In genomic region chr1:16218014-16218673, GRCh38 we compare ENCODE assay signal across 8 cellular contexts. TPM values are rescaled to one million over a fixed set of nuclear protein-coding genes. Genes with fewer than 3 reads are reported as not detected.
DNase-seq lines count a peak whose midpoint lies in the region; ATAC-seq and TF ChIP-seq lines count a peak whose summit lies in the region.

No MANE protein-coding gene starts in this region.

- no TSS peak for BruUV-seq in OCI-LY7 (replicated peaks; lab: Mats Ljungman, UMichigan)

- TF ChIP-seq CTCF in OCI-LY7 (conservative IDR thresholded peaks at IDR 0.05; ENCODE audit: low read length) (no peak), prostate gland (IDR thresholded peaks at IDR 0.05) (no peak)

- TF ChIP-seq POLR2A in prostate gland (IDR thresholded peaks at IDR 0.05), result no peak

- H4K20me1 ChIP-seq in OCI-LY7 (ENCODE audit: insufficient read depth, low read length), result no peaks in the 10 kb centered on the region

- H3K4me2 ChIP-seq in OCI-LY7 (ENCODE audit: low read length), result peak overlapping the region; percentile 80; the same call in 1 of the 2 replicates

- WGBS in right cardiac atrium, result 82% methylated on average over 12 of the region's 12 CpGs
- WGBS in prostate gland, result 76% methylated on average over 12 of the region's 12 CpGs

- H2AFZ ChIP-seq in OCI-LY7 (ENCODE audit: low read length), result 0 out of 2 replicates have a peak overlapping the region, but pooled peaks have one; percentile 13

- H3K4me3 ChIP-seq in OCI-LY7 (ENCODE audit: low read depth, low read length, poor library complexity, severe bottlenecking) (no peak overlapping the region), right cardiac atrium (ENCODE audit: low read length) (no peak overlapping the region), prostate gland (no peak overlapping the region)

- DNase-seq in COLO668 (lab: John Stamatoyannopoulos, UW; ENCODE audit: unreplicated experiment) (peak; percentile 73), OCI-LY7 (ENCODE audit: low spot score) (no peak), right cardiac atrium (peak in 2 of 3 donors; percentile 68 to 69), prostate gland (ENCODE audit: low spot score) (no peak), DMS79 (lab: John Stamatoyannopoulos, UW) (no peak), cerebellar cortex (ENCODE audit: low spot score) (no peak), HEK293T (ENCODE audit: extremely low spot score) (no peak)

- H3K36me3 ChIP-seq in OCI-LY7 (ENCODE audit: insufficient read depth, low read length) (no peaks in the 10 kb centered on the region), prostate gland (no peaks in the 10 kb centered on the region)

- peaks cover 16% of the 10 kb centered on the region for H3K4me1 ChIP-seq in OCI-LY7 (ENCODE audit: insufficient read depth, low read length, poor library complexity, severe bottlenecking)
- H3K4me1 ChIP-seq in right cardiac atrium (ENCODE audit: control insufficient read depth, insufficient read depth, low read length), result no peaks in the 10 kb centered on the region
- H3K4me1 ChIP-seq in prostate gland (replicated peaks), result no peaks in the 10 kb centered on the region

- H3K27ac ChIP-seq in OCI-LY7 (ENCODE audit: low read depth, low read length, poor library complexity, severe bottlenecking), result no peak overlapping the region
- H3K27ac ChIP-seq in right cardiac atrium (ENCODE audit: low read length), result no peak overlapping the region
- peak overlapping the region; percentile 35 to 36 for H3K27ac ChIP-seq in prostate gland

- ATAC-seq in right cardiac atrium (peak in 1 of 2 donors; percentile 1), GM18517 (IDR thresholded peaks at IDR 0.05; ENCODE audit: unreplicated experiment) (no peak)

- CTCF ChIA-PET in OCI-LY7 (lab: Charles Lee; ENCODE audit: unreplicated experiment) (interaction anchor here (0.6 to 1.1 kb wide), 2 partner anchors 119 to 139 kb away, joined by 3 read pairs; no protein-coding TSS in a partner anchor), HEK293T (lab: Yijun Ruan, JAX) (no interaction called here)

- intact Hi-C loops in OCI-LY7 (cut with micrococcal nuclease; ENCODE audit: unreplicated experiment), result no loop called here
- intact Hi-C loops in right cardiac atrium (cut with DNase I), result no loop called here
- intact Hi-C loops in prostate gland (cut with DNase I), result no loop called here

- H3K79me2 ChIP-seq in OCI-LY7 (ENCODE audit: insufficient read depth, low read depth, low read length), result no peaks in the 10 kb centered on the region

- H3K27me3 ChIP-seq in right cardiac atrium (ENCODE audit: control insufficient read depth, insufficient read depth) (no peaks in the 10 kb centered on the region), prostate gland (replicated peaks; ENCODE audit: insufficient read depth) (no peaks in the 10 kb centered on the region)

- H3K9me3 ChIP-seq in OCI-LY7 (ENCODE audit: low read length) (no peaks in the 10 kb centered on the region), right cardiac atrium (ENCODE audit: control insufficient read depth, low read length) (no peaks in the 10 kb centered on the region), prostate gland (no peaks in the 10 kb centered on the region)

- H3K9me2 ChIP-seq in OCI-LY7 (ENCODE audit: insufficient read depth, low read length), result no peaks in the 10 kb centered on the region

- POLR2A ChIA-PET in OCI-LY7 (lab: Charles Lee) (interaction anchor here (1.0 to 1.1 kb wide), 2 partner anchors 12 to 269 kb away, joined by 3 to 7 read pairs; no protein-coding TSS in a partner anchor), HEK293T (lab: Yijun Ruan, JAX) (interaction anchor here (0.9 to 1.1 kb wide), 2 partner anchors 12 to 20 kb away, joined by 3 to 7 read pairs; partner anchors contain the start of gene CPLANE2)

TF ChIP-seq in HEK293T, 16 proteins besides CTCF, POLR2A, EP300 and RAD21:
- TF ChIP-seq NFRKB (IDR thresholded peaks at IDR 0.05), result no peak
- TF ChIP-seq, protein P1, sequence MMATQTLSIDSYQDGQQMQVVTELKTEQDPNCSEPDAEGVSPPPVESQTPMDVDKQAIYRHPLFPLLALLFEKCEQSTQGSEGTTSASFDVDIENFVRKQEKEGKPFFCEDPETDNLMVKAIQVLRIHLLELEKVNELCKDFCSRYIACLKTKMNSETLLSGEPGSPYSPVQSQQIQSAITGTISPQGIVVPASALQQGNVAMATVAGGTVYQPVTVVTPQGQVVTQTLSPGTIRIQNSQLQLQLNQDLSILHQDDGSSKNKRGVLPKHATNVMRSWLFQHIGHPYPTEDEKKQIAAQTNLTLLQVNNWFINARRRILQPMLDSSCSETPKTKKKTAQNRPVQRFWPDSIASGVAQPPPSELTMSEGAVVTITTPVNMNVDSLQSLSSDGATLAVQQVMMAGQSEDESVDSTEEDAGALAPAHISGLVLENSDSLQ (IDR thresholded peaks at IDR 0.05), result no peak
- no peak for TF ChIP-seq ELF4 (IDR thresholded peaks at IDR 0.05)
- no peak for TF ChIP-seq SUZ12 (IDR thresholded peaks at IDR 0.05)
- no peak for TF ChIP-seq HDGF (IDR thresholded peaks at IDR 0.05; ENCODE audit: borderline replicate concordance)
- TF ChIP-seq FOXM1 (IDR thresholded peaks at IDR 0.05; ENCODE audit: borderline replicate concordance), result no peak
- TF ChIP-seq TARDBP (IDR thresholded peaks at IDR 0.05), result no peak
- TF ChIP-seq BHLHE40 (IDR thresholded peaks at IDR 0.05; ENCODE audit: borderline replicate concordance), result no peak
- TF ChIP-seq L3MBTL2 (conservative IDR thresholded peaks at IDR 0.05), result no peak
- no peak for TF ChIP-seq LEF1 (IDR thresholded peaks at IDR 0.05; ENCODE audit: borderline replicate concordance)
- no peak for TF ChIP-seq ARNT (IDR thresholded peaks at IDR 0.05)

RNA-seq across cellular contexts. Expression of gene ARHGEF19, which starts 5.7 kb away (rescaled TPM):
- total RNA-seq in OCI-LY7 (2014; rRNA removed; shearing (Covaris generic)), result 2.7 and 5.9 TPM in 2 replicates
- total RNA-seq in OCI-LY7 (2022), result 3.9 and 6.2 TPM in 2 replicates
- 1 to 10 TPM; 2.2 to 4.3 (median 3.2) TPM for total RNA-seq in right cardiac atrium
- polyA plus RNA-seq in right cardiac atrium, result 2.7 TPM
- total RNA-seq in prostate gland, result 10 to 100 TPM; 13.1 to 18.8 TPM

RNA-seq across cellular contexts. Expression of gene CPLANE2, which starts 18.8 kb away (rescaled TPM):
- 7.9 and 11.6 TPM in 2 replicates for total RNA-seq in OCI-LY7 (2014; rRNA removed; shearing (Covaris generic))
- total RNA-seq in OCI-LY7 (2022) (15.4 and 15.6 TPM in 2 replicates), right cardiac atrium (10 to 100 TPM in 1 of 4 donors, 1 to 10 TPM in 3; 4.0 to 11.9 (median 5.0) TPM), prostate gland (10 to 100 TPM in 1 of 2 donors, 1 to 10 TPM in 1; 5.5 to 12.9 TPM)
- polyA plus RNA-seq in right cardiac atrium, result 9.3 TPM

Comparison
In these comparisons a context has a peak if more than half of its experiments do, and no peak if none do; other contexts are left out.
1. DNase-seq: peak in COLO668 (single experiment) and right cardiac atrium (2 of 3); none in OCI-LY7 (single experiment), prostate gland (single experiment), DMS79 (single experiment), cerebellar cortex (single experiment) and HEK293T (single experiment).
2. H3K27ac ChIP-seq: peak in prostate gland (2 of 2); none in OCI-LY7 (single experiment) and right cardiac atrium (single experiment).